In genomic region chr9:33778700-33779351, GRCh38 we compare ENCODE assay signal across 8 cellular contexts. TPM values are rescaled to one million over a fixed set of nuclear protein-coding genes. Genes with fewer than 3 reads are reported as not detected.
DNase-seq lines count a peak whose midpoint lies in the region; ATAC-seq and TF ChIP-seq lines count a peak whose summit lies in the region.

No MANE protein-coding gene starts in this region.

- WGBS in hepatocyte (ENCODE audit: low lambda C conversion rate, missing lambda C conversion rate): 17% methylated on average over 6 of the region's 6 CpGs
- WGBS in spleen, 5 donors: 16 to 19% (median 17%) methylated on average over 6 of the region's 6 CpGs

- H3K79me2 ChIP-seq in MM.1S (ENCODE audit: low read length) (no peaks in the 10 kb centered on the region), hepatocyte (no peaks in the 10 kb centered on the region)

- H3K4me1 ChIP-seq in MM.1S (ENCODE audit: low read length) (peaks cover 3% of the 10 kb centered on the region; the same call in 1 of the 2 replicates), ascending aorta (no peaks in the 10 kb centered on the region), hepatocyte (ENCODE audit: insufficient read depth) (peaks cover 6% of the 10 kb centered on the region), spleen (peaks cover 0 to 6% (median 0%) of the 10 kb centered on the region in 6 donors)

- H3K9ac ChIP-seq in MM.1S (ENCODE audit: low read length): no peak overlapping the region

- H3K4me3 ChIP-seq in MM.1S (ENCODE audit: low read length) (no peak overlapping the region), ascending aorta (no peak overlapping the region), hepatocyte (no peak overlapping the region), spleen (no peak overlapping the region)

- H3K4me2 ChIP-seq in MM.1S (ENCODE audit: low read depth, low read length) (peak overlapping the region; percentile 30; the same call in 1 of the 2 replicates), hepatocyte (no peak overlapping the region)

- DNase-seq in DMS53 (lab: John Stamatoyannopoulos, UW) (peak; percentile 70), MM.1S (peak; percentile 79), ascending aorta (ENCODE audit: low spot score in 2 of 2) (no peak), hepatocyte (ENCODE audit: low spot score) (peak; percentile 78), spleen (no peak)

- H3K27ac ChIP-seq in MM.1S (ENCODE audit: low read length): no peak overlapping the region
- no peak overlapping the region for H3K27ac ChIP-seq in ascending aorta
- no peak overlapping the region for H3K27ac ChIP-seq in hepatocyte
- no peak overlapping the region for H3K27ac ChIP-seq in spleen

- no peaks in the 10 kb centered on the region for H3F3A ChIP-seq in MM.1S (ENCODE audit: insufficient read depth, low read length)

- H4K20me1 ChIP-seq in MM.1S (ENCODE audit: insufficient read depth, low read length): no peaks in the 10 kb centered on the region
- no peaks in the 10 kb centered on the region for H4K20me1 ChIP-seq in hepatocyte (ENCODE audit: insufficient read depth, poor library complexity, severe bottlenecking)

- ATAC-seq in GM21619 (IDR thresholded peaks at IDR 0.05; ENCODE audit: unreplicated experiment): peak; percentile 88
- ATAC-seq in SK-N-SH treated with all-trans-retinoic acid at 6 μM for 48 hours: peak; percentile 85
- no peak for ATAC-seq in HG02571 (IDR thresholded peaks at IDR 0.05; ENCODE audit: unreplicated experiment)

- H3K9me2 ChIP-seq in MM.1S (replicated peaks; ENCODE audit: insufficient read depth, low read length): no peaks in the 10 kb centered on the region
- H3K9me2 ChIP-seq in hepatocyte (replicated peaks; ENCODE audit: insufficient read depth): no peaks in the 10 kb centered on the region

- TF ChIP-seq POLR2A in spleen (IDR thresholded peaks at IDR 0.05): no peak

- TF ChIP-seq CTCF in MM.1S (IDR thresholded peaks at IDR 0.05; ENCODE audit: low read length): peak; percentile 81
- TF ChIP-seq CTCF in ascending aorta (IDR thresholded peaks at IDR 0.05): peak; percentile 13 to 73 (median 66)
- peak; percentile 71 for TF ChIP-seq CTCF in hepatocyte (IDR thresholded peaks at IDR 0.05; ENCODE audit: poor library complexity)
- TF ChIP-seq CTCF in spleen (IDR thresholded peaks at IDR 0.05 in 8 of 11, conservative IDR thresholded peaks at IDR 0.05 in 3 of 11): peak; percentile 18 to 74 (median 56)

- no peak overlapping the region for H2AFZ ChIP-seq in MM.1S (ENCODE audit: low read length)
- no peak overlapping the region for H2AFZ ChIP-seq in hepatocyte

- H3K27me3 ChIP-seq in MM.1S (replicated peaks; ENCODE audit: insufficient read depth, low read length) (no peaks in the 10 kb centered on the region), ascending aorta (no peaks in the 10 kb centered on the region), hepatocyte (no peaks in the 10 kb centered on the region), spleen (replicated peaks in 1 of 7) (peaks cover 0 to 6% (median 0%) of the 10 kb centered on the region in 7 donors)

- H3K9me3 ChIP-seq in MM.1S (replicated peaks; ENCODE audit: insufficient read depth, low read length): no peaks in the 10 kb centered on the region
- no peaks in the 10 kb centered on the region for H3K9me3 ChIP-seq in ascending aorta
- H3K9me3 ChIP-seq in hepatocyte (ENCODE audit: low read depth): no peaks in the 10 kb centered on the region
- H3K9me3 ChIP-seq in spleen: no peaks in the 10 kb centered on the region

- H3K36me3 ChIP-seq in MM.1S (replicated peaks; ENCODE audit: insufficient read depth, low read length) (no peaks in the 10 kb centered on the region), ascending aorta (no peaks in the 10 kb centered on the region), hepatocyte (replicated peaks; ENCODE audit: insufficient read depth, low read depth) (no peaks in the 10 kb centered on the region), spleen (no peaks in the 10 kb centered on the region)

- intact Hi-C loops in ascending aorta (cut with DNase I): no loop called here
- intact Hi-C loops in spleen (cut with DNase I; ENCODE audit: low total_unique reads): no loop called here

TF ChIP-seq in SK-N-SH treated with all-trans-retinoic acid at 6 μM for 48 hours, 23 proteins besides CTCF, POLR2A, EP300 and RAD21:
- TF ChIP-seq ESRRG (CRISPR knock-in tag; IDR thresholded peaks at IDR 0.05) (no peak), OSR1 (CRISPR knock-in tag; IDR thresholded peaks at IDR 0.05) (no peak), PPARA (CRISPR knock-in tag; IDR thresholded peaks at IDR 0.05; ENCODE audit: borderline replicate concordance) (no peak)

RNA-seq across cellular contexts. Expression of gene PRSS3, which starts 16.5 kb away (rescaled TPM):
- not detected for total RNA-seq in ascending aorta
- 3.5 TPM in 1 of 2 replicates, not detected in the other for total RNA-seq in hepatocyte
- polyA plus RNA-seq in hepatocyte: 1.5 and 1.6 TPM in 2 replicates
- not detected for total RNA-seq in spleen
- under 1 TPM in 2 of 3 donors, not detected in 1; 0.09 to 0.42 TPM for polyA plus RNA-seq in spleen

RNA-seq across cellular contexts. Expression of gene UBE2R2, which starts 38.1 kb away (rescaled TPM):
- 7.2 TPM for total RNA-seq in ascending aorta
- total RNA-seq in hepatocyte: 41.2 and 41.4 TPM in 2 replicates
- polyA plus RNA-seq in hepatocyte: 36.3 and 39.8 TPM in 2 replicates
- 10 to 100 TPM; 33.4 to 48.5 (median 41.7) TPM for total RNA-seq in spleen
- 10 to 100 TPM; 15.2 to 20.2 (median 19.4) TPM for polyA plus RNA-seq in spleen

Comparison
In these comparisons a context has a peak if more than half of its experiments do, and no peak if none do; other contexts are left out.
1. DNase-seq: peak in DMS53 (single experiment), MM.1S (single experiment) and hepatocyte (single experiment); none in ascending aorta (0 of 2) and spleen (single experiment).
2. Peak in every context shown above with its lines, with median percentiles within 50 percentile points of each other: CTCF ChIP-seq.